14 cellular contexts compared by ENCODE assay signal in the genomic region with DNA sequence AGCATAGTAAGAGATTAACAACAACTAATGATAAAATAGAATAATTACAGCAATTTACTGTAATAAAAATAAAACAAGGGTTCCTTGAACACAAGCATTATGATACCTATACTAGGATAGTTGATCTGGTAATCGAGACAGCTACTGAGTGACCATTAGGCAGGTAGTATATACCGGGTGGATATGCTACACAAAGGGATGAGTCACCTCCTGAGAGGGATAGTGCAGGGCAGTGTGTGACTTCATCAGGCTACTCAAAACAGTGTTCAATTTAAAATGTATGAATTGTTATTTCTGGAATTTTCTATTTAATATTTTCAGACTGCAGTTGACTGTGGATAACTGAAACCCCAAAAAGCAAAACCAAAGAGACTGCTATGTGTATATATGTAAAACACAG. TPM values are rescaled to one million over a fixed set of nuclear protein-coding genes. Genes with fewer than 3 reads are reported as not detected.
A peak's percentile ranks its signal among the peaks of the same experiment; 100 is the strongest.
DNase-seq lines count a peak whose midpoint lies in the region; ATAC-seq and TF ChIP-seq lines count a peak whose summit lies in the region.
"Had no signal": no experiment of that assay in that cellular context is flagged by ENCODE, and none has a peak within 500 bp of the region (broad histone marks: within the 10 kb centered on the region; RNA-seq: fewer than 3 reads in every experiment).

No MANE protein-coding gene starts in this region.

- H2AFZ ChIP-seq in PC-3 (ENCODE audit: low read length) (no peak overlapping the region), osteoblast (ENCODE audit: low read length) (no peak overlapping the region)

- H3K27me3 ChIP-seq in PC-3 (ENCODE audit: low read length) = no peaks in the 10 kb centered on the region
- H3K27me3 ChIP-seq in osteoblast (ENCODE audit: insufficient read depth, low read length) = no peaks in the 10 kb centered on the region
- H3K27me3 ChIP-seq: BLaER1 had no signal

- H3K36me3 ChIP-seq in PC-3 (ENCODE audit: low read depth, low read length) = no peaks in the 10 kb centered on the region
- H3K36me3 ChIP-seq in osteoblast (ENCODE audit: insufficient read depth, low read length) = no peaks in the 10 kb centered on the region
- H3K36me3 ChIP-seq: BLaER1, HAP-1 had no signal

- no peak overlapping the region for H3K9ac ChIP-seq in PC-3 (ENCODE audit: low read length)
- H3K9ac ChIP-seq: BLaER1 had no signal

- H3K27ac ChIP-seq in PC-3 (ENCODE audit: low read length) (no peak overlapping the region), osteoblast (ENCODE audit: low read depth, low read length) (no peak overlapping the region)
- H3K27ac ChIP-seq: BLaER1 had no signal

- H3K4me2 ChIP-seq in PC-3 (ENCODE audit: low read length) = no peak overlapping the region
- no peak overlapping the region for H3K4me2 ChIP-seq in osteoblast (ENCODE audit: insufficient read depth, low read length)
- H3K4me2 ChIP-seq: BLaER1 had no signal

- no peaks in the 10 kb centered on the region for H3F3A ChIP-seq in PC-3 (ENCODE audit: low read length, unreplicated experiment)

- DNase-seq in DMS53 treated with DMSO at 0.1 percent for 48 hours (lab: John Stamatoyannopoulos, UW; ENCODE audit: unreplicated experiment) (peak; percentile 0), PC-3 (peak; percentile 40), epithelial cell of esophagus (ENCODE audit: low read depth) (peak; percentile 36), osteoblast (ENCODE audit: insufficient read length, low spot score, missing footprints) (peak; percentile 37), NCI-H1417 (lab: John Stamatoyannopoulos, UW) (no peak)
- DNase-seq: 8988T; AML-193; CD8-positive, alpha-beta memory T cell; DMS79; KBM-7 had no signal

- H4K20me1 ChIP-seq in PC-3 (ENCODE audit: low read length) (no peaks in the 10 kb centered on the region), osteoblast (ENCODE audit: insufficient read depth, low read length) (no peaks in the 10 kb centered on the region)
- H4K20me1 ChIP-seq: BLaER1 had no signal

- peaks cover 14% of the 10 kb centered on the region for H3K4me1 ChIP-seq in PC-3 (ENCODE audit: insufficient read depth, low read length)
- peaks cover 7% of the 10 kb centered on the region for H3K4me1 ChIP-seq in osteoblast (ENCODE audit: insufficient read depth, low read length)
- H3K4me1 ChIP-seq: HAP-1 had no signal

- no peak overlapping the region for H3K4me3 ChIP-seq in PC-3 (ENCODE audit: low read length)
- no peak overlapping the region for H3K4me3 ChIP-seq in epithelial cell of esophagus (ENCODE audit: low read length)
- no peak overlapping the region for H3K4me3 ChIP-seq in osteoblast (ENCODE audit: insufficient read depth, low read length)
- H3K4me3 ChIP-seq: BLaER1, HAP-1 had no signal

- CTCF ChIA-PET in PC-3 (lab: Charles Lee) = no interaction called here

- H3K9me2 ChIP-seq in PC-3 (replicated peaks; ENCODE audit: low read length) = no peaks in the 10 kb centered on the region

- POLR2A ChIA-PET in PC-3 (lab: Charles Lee; ENCODE audit: unreplicated experiment) = no interaction called here

- no TSS peak for BruUV-seq in PC-3 (replicated peaks; lab: Mats Ljungman, UMichigan)

- no peak for TF ChIP-seq CTCF in PC-3 (conservative IDR thresholded peaks at IDR 0.05; ENCODE audit: low read depth, low read length)
- TF ChIP-seq CTCF in epithelial cell of esophagus (IDR thresholded peaks at IDR 0.05; ENCODE audit: insufficient read depth, low read depth, low read length, missing control alignments) = no peak
- TF ChIP-seq CTCF in osteoblast (IDR thresholded peaks at IDR 0.05; ENCODE audit: extremely low read depth, low read depth, low read length) = no peak

- ATAC-seq in PC-3 (peak; percentile 82), HG02588 (IDR thresholded peaks at IDR 0.05; ENCODE audit: unreplicated experiment) (no peak), HG03280 (IDR thresholded peaks at IDR 0.05; ENCODE audit: unreplicated experiment) (no peak)

- no peaks in the 10 kb centered on the region for H3K79me2 ChIP-seq in PC-3 (ENCODE audit: low read length)
- no peaks in the 10 kb centered on the region for H3K79me2 ChIP-seq in osteoblast (ENCODE audit: insufficient read depth, low read length)

- intact Hi-C loops in PC-3 (cut with micrococcal nuclease) = no loop called here

- no peaks in the 10 kb centered on the region for H3K9me3 ChIP-seq in PC-3 (ENCODE audit: low read length)
- H3K9me3 ChIP-seq in osteoblast (ENCODE audit: low read depth, low read length) = no peaks in the 10 kb centered on the region
- H3K9me3 ChIP-seq: BLaER1, HAP-1 had no signal

RNA-seq across cellular contexts. Expression of a gene that starts 9.7 kb away (rescaled TPM):
- total RNA-seq in PC-3 (2014; rRNA removed) = 43.9 and 56.3 TPM in 2 replicates
- 86.9 and 97.4 TPM in 2 replicates for total RNA-seq in osteoblast

Comparison
In these comparisons a context has a peak if more than half of its experiments do, and no peak if none do; other contexts are left out.
1. DNase-seq: peak in DMS53 treated with DMSO at 0.1 percent for 48 hours (single experiment), PC-3 (single experiment), epithelial cell of esophagus (single experiment) and osteoblast (single experiment); none in NCI-H1417 (0 of 3).